In the genomic region with DNA sequence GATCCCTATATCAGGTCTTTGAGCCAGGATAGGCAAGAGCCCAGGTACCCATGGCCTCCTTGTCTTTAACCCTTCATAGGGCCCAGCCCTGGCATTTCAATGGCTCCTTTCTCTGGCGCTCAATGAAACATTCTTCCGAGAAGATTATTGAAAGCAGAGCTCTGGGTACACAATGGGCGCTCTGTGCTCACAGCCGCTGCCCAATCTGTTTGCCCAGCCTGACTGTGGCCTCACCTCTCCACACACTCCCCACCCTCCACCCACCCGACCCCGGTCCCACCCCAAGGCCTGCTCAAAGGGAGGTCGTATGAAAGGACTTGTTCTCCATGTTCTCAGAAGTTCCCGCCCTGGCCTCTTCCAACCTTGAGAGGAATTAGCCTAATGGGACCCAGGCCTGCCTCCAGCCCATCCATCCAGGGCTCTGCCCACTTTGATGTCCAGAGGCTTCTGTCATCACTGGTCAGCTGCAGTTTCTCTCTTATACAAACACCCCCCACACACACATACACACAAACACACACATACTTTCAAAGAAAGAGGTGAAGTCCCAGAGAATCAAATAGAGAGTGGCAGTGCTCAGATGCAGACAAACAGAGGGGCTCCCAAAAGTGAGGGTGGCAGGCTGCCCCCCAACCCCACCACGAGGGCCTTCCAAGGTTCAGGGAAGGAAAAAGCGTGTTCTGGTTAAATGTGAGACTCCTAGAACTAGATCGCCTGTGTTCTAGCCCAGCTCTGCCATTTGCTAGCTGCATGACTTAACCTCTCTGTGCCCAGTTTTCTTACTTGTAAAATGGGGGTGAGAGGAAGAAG, we compare ENCODE assay signal across 20 cellular contexts. TPM values are rescaled to one million over a fixed set of nuclear protein-coding genes. Genes with fewer than 3 reads are reported as not detected.
DNase-seq lines count a peak whose midpoint lies in the region; ATAC-seq and TF ChIP-seq lines count a peak whose summit lies in the region.
"Had no signal": no experiment of that assay in that cellular context is flagged by ENCODE, and none has a peak within 500 bp of the region (broad histone marks: within the 10 kb centered on the region; RNA-seq: fewer than 3 reads in every experiment).

No MANE protein-coding gene starts in this region.

- peak overlapping the region; percentile 28 for H3K9ac ChIP-seq in neural cell (ENCODE audit: low read length)

- H3K79me2 ChIP-seq in neural cell (replicated peaks; ENCODE audit: insufficient read depth, low read length): no peaks in the 10 kb centered on the region

- no peaks in the 10 kb centered on the region for H3K36me3 ChIP-seq in neural cell (ENCODE audit: insufficient read depth, low read length)
- H3K36me3 ChIP-seq: BE2C had no signal

- no peak for TF ChIP-seq EP300 in neural cell (conservative IDR thresholded peaks at IDR 0.05; ENCODE audit: poor library complexity, severe bottlenecking)

- peak overlapping the region; percentile 25 for H3K27ac Mint-ChIP-seq in activated CD4-positive, alpha-beta T cell treated with anti-CD3 and anti-CD28 coated beads, Interleukin-2, amount 10 ng/mL, durations not matched to agents 7 days and 5 days
- H3K27ac Mint-ChIP-seq: CD4-positive, alpha-beta T cell had no signal

- peak overlapping the region; percentile 97 for H3K27ac ChIP-seq in neural cell (ENCODE audit: low read length)
- H3K27ac ChIP-seq: 22Rv1, HL-60 had no signal

- H2AFZ ChIP-seq in neural cell (ENCODE audit: low read depth, low read length): no peak overlapping the region

- H3K4me3 ChIP-seq in neural cell (ENCODE audit: low read length): no peak overlapping the region

- CTCF ChIA-PET in activated CD4-positive, alpha-beta T cell treated with anti-CD3 and anti-CD28 coated beads, Interleukin-2, amount 10 ng/mL, durations not matched to agents 7 days and 5 days (lab: Charles Lee): no interaction called here

- ATAC-seq in GM21528 (IDR thresholded peaks at IDR 0.05; ENCODE audit: low FRiP score, unreplicated experiment): no peak
- ATAC-seq in HG03354 (IDR thresholded peaks at IDR 0.05; ENCODE audit: poor library complexity, severe bottlenecking, unreplicated experiment): no peak
- ATAC-seq in esophagus mucosa: no peak

- TF ChIP-seq RAD21 in neural cell (conservative IDR thresholded peaks at IDR 0.05): no peak

- peaks cover 29% of the 10 kb centered on the region for H3K27me3 Mint-ChIP-seq in activated CD4-positive, alpha-beta T cell treated with anti-CD3 and anti-CD28 coated beads, Interleukin-2, amount 10 ng/mL, durations not matched to agents 7 days and 5 days

- TF ChIP-seq CTCF in neural cell (IDR thresholded peaks at IDR 0.05; ENCODE audit: poor library complexity, severe bottlenecking): no peak

- peaks cover 2% of the 10 kb centered on the region for H3K4me1 Mint-ChIP-seq in activated CD4-positive, alpha-beta T cell treated with anti-CD3 and anti-CD28 coated beads, Interleukin-2, amount 10 ng/mL, durations not matched to agents 7 days and 5 days

- peaks cover 9% of the 10 kb centered on the region for H3K27me3 ChIP-seq in neural cell (ENCODE audit: insufficient read depth, low read depth, low read length)
- H3K27me3 ChIP-seq: BE2C had no signal

- no peak for DNase-seq in activated CD4-positive, alpha-beta T cell treated with anti-CD3 and anti-CD28 coated beads, Interleukin-2, amount 10 ng/mL, durations not matched to agents 7 days and 5 days
- no peak for DNase-seq in activated CD4-positive, alpha-beta T cell treated with anti-CD3 and anti-CD28 coated beads, Interleukin-2, amount 50 U/mL, for 4 hours
- peak; percentile 67 for DNase-seq in foreskin melanocyte
- DNase-seq in NCI-H748 (lab: John Stamatoyannopoulos, UW; ENCODE audit: unreplicated experiment): no peak
- DNase-seq: BE2C; CD4-positive, alpha-beta T cell; H7; MV-4-11; NCI-H1417 treated with DMSO at 0.1 percent for 48 hours; NCI-H1930; NCI-H69; NK-92 treated with Interleukin-12 subunit alpha and Interleukin-12 subunit beta, amount 100 ng/mL, for 24 hours; RPMI8226 had no signal

- no peaks in the 10 kb centered on the region for H3K9me2 ChIP-seq in neural cell (ENCODE audit: insufficient read depth, low read length)

- POLR2A ChIA-PET in activated CD4-positive, alpha-beta T cell treated with anti-CD3 and anti-CD28 coated beads, Interleukin-2, amount 10 ng/mL, durations not matched to agents 7 days and 5 days (lab: Charles Lee): no interaction called here

- no peaks in the 10 kb centered on the region for H4K20me1 ChIP-seq in neural cell (ENCODE audit: insufficient read depth)

- no peak overlapping the region for H3K4me2 ChIP-seq in neural cell (ENCODE audit: low read length)

- no peaks in the 10 kb centered on the region for H3K9me3 ChIP-seq in neural cell (ENCODE audit: low read length)
- H3K9me3 ChIP-seq: BE2C had no signal

- H3F3A ChIP-seq in neural cell (ENCODE audit: insufficient read depth, low read length, poor library complexity, severe bottlenecking): peaks cover 15% of the 10 kb centered on the region

- no peak overlapping the region for H3K4me3 Mint-ChIP-seq in activated CD4-positive, alpha-beta T cell treated with anti-CD3 and anti-CD28 coated beads, Interleukin-2, amount 10 ng/mL, durations not matched to agents 7 days and 5 days
- H3K4me3 Mint-ChIP-seq: CD4-positive, alpha-beta T cell had no signal

- no peaks in the 10 kb centered on the region for H3K36me3 Mint-ChIP-seq in activated CD4-positive, alpha-beta T cell treated with anti-CD3 and anti-CD28 coated beads, Interleukin-2, amount 10 ng/mL, durations not matched to agents 7 days and 5 days (ENCODE audit: low read depth)

- no peaks in the 10 kb centered on the region for H3K9me3 Mint-ChIP-seq in activated CD4-positive, alpha-beta T cell treated with anti-CD3 and anti-CD28 coated beads, Interleukin-2, amount 10 ng/mL, durations not matched to agents 7 days and 5 days
- H3K9me3 Mint-ChIP-seq: CD4-positive, alpha-beta T cell had no signal

TF ChIP-seq in neural cell, 6 proteins besides CTCF, POLR2A, EP300 and RAD21:
- no peak for TF ChIP-seq EZH2 (IDR thresholded peaks at IDR 0.05; ENCODE audit: borderline replicate concordance, insufficient read depth, low read length, poor library complexity, severe bottlenecking)
- no peak for TF ChIP-seq MXI1 (conservative IDR thresholded peaks at IDR 0.05; ENCODE audit: poor library complexity, severe bottlenecking)
- TF ChIP-seq TAF1 (IDR thresholded peaks at IDR 0.05; ENCODE audit: low read depth): no peak
- no peak for TF ChIP-seq SMC3 (conservative IDR thresholded peaks at IDR 0.05; ENCODE audit: poor library complexity)
- TF ChIP-seq REST (IDR thresholded peaks at IDR 0.05; ENCODE audit: borderline replicate concordance): no peak
- TF ChIP-seq POLR2AphosphoS5 (IDR thresholded peaks at IDR 0.05): no peak

RNA-seq across cellular contexts. Expression of gene ARSI, which starts 5.1 kb away (rescaled TPM):
- total RNA-seq in activated CD4-positive, alpha-beta T cell treated with anti-CD3 and anti-CD28 coated beads, Interleukin-2, amount 10 ng/mL, durations not matched to agents 7 days and 5 days: not detected
- not detected in 2 replicates for polyA plus RNA-seq in neural cell
- polyA minus RNA-seq in neural cell: not detected in 2 replicates
- 1.7 TPM for total RNA-seq in esophagus mucosa
- total RNA-seq: OCI-LY7 had no signal

RNA-seq across cellular contexts. Expression of gene CAMK2A, which starts 18.2 kb away (rescaled TPM):
- total RNA-seq in activated CD4-positive, alpha-beta T cell treated with anti-CD3 and anti-CD28 coated beads, Interleukin-2, amount 10 ng/mL, durations not matched to agents 7 days and 5 days: not detected
- polyA plus RNA-seq in neural cell: 61.7 and 73.9 TPM in 2 replicates
- 103 and 134 TPM in 2 replicates for polyA minus RNA-seq in neural cell
- total RNA-seq in esophagus mucosa: 0.28 TPM
- total RNA-seq: OCI-LY7 had no signal

RNA-seq across cellular contexts. Expression of gene TCOF1, which starts 49.7 kb away (rescaled TPM):
- 10 to 100 TPM; 69.6 to 72.2 TPM for total RNA-seq in activated CD4-positive, alpha-beta T cell treated with anti-CD3 and anti-CD28 coated beads, Interleukin-2, amount 10 ng/mL, durations not matched to agents 7 days and 5 days
- 6.5 and 8.5 TPM in 2 replicates for polyA plus RNA-seq in neural cell
- polyA minus RNA-seq in neural cell: 16.3 and 18.1 TPM in 2 replicates
- total RNA-seq in esophagus mucosa: 24.8 TPM
